In the genomic region with DNA sequence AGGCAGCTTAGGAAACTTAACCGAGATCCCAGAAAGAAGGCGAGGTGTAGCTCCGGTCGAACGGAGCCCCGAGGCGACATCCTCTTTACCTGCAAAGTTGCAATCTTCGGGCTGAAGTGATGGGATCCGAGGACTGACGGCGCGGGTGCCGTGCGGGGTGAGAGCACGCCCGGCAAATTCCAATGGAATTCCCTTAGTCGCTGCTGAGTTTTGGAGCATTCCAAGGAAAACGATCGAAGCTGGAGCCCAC, we compare ENCODE assay signal across 9 cellular contexts. TPM values are rescaled to one million over a fixed set of nuclear protein-coding genes. Genes with fewer than 3 reads are reported as not detected.
DNase-seq lines count a peak whose midpoint lies in the region; ATAC-seq and TF ChIP-seq lines count a peak whose summit lies in the region.
"Had no signal": no experiment of that assay in that cellular context is flagged by ENCODE, and none has a peak within 500 bp of the region (broad histone marks: within the 10 kb centered on the region; RNA-seq: fewer than 3 reads in every experiment).

No MANE protein-coding gene starts in this region.

- CTCF ChIA-PET in Panc1 (lab: Charles Lee), result interaction anchor here (0.6 to 0.7 kb wide), 2 partner anchors 50 to 305 kb away, joined by 6 to 7 read pairs; no protein-coding TSS in a partner anchor

- no peak overlapping the region for H2BK120ac ChIP-seq in neuronal stem cell (ENCODE audit: low read depth, low read length)

- no CpG with 5 or more reads among the region's 19 CpGs for WGBS in neuronal stem cell (ENCODE audit: extremely low coverage in 2 of 2, insufficient read length in 2 of 2, insufficient replicate concordance in 1 of 2), 2 donors

- H3K4ac ChIP-seq in neuronal stem cell (ENCODE audit: low read length), result no peak overlapping the region

- H2AK5ac ChIP-seq in neuronal stem cell (ENCODE audit: low read depth, low read length), result no peak overlapping the region

- peak overlapping the region; percentile 89 for H3K18ac ChIP-seq in neuronal stem cell (ENCODE audit: low read length)

- H3K36me3 ChIP-seq in Panc1 (ENCODE audit: control insufficient read depth, insufficient read depth, low read length) (no peaks in the 10 kb centered on the region), neuronal stem cell (replicated peaks in 1 of 2; ENCODE audit: control insufficient read depth in 2 of 2, insufficient read depth in 2 of 2, low read length in 2 of 2) (no peaks in the 10 kb centered on the region)

- TF ChIP-seq CTCF in Panc1 (IDR thresholded peaks at IDR 0.05), result no peak

- H3K27ac ChIP-seq in Panc1 (ENCODE audit: low read length) (no peak overlapping the region), neuronal stem cell (replicated peaks; ENCODE audit: low read length) (peak overlapping the region; percentile 42)

- H4K8ac ChIP-seq in neuronal stem cell (ENCODE audit: low read depth, low read length), result no peak overlapping the region

- in situ Hi-C loops in Panc1 (cut with HindIII; ENCODE audit: low pct_unique_long_range_greater_than_20kb, low sequenced_read_pairs), result no loop called here

- ATAC-seq in Panc1, result peak; percentile 51; the same call in 1 of the 2 replicates

- no peak overlapping the region for H2BK12ac ChIP-seq in neuronal stem cell (ENCODE audit: low read length)

- peak overlapping the region; percentile 63 for H3K4me2 ChIP-seq in neuronal stem cell (ENCODE audit: insufficient read depth, low read length, poor library complexity, severe bottlenecking)

- H3K9me3 ChIP-seq in Panc1 (ENCODE audit: control insufficient read depth, insufficient read depth, low read depth, low read length), result no peaks in the 10 kb centered on the region
- H3K9me3 ChIP-seq in neuronal stem cell (replicated peaks in 1 of 2; ENCODE audit: control insufficient read depth in 2 of 2, insufficient read depth in 1 of 2, low read depth in 1 of 2, low read length in 2 of 2), result no peaks in the 10 kb centered on the region

- H3K9ac ChIP-seq in neuronal stem cell (ENCODE audit: low read depth, low read length, poor library complexity), result peak overlapping the region; percentile 66

- H3K79me1 ChIP-seq in neuronal stem cell (ENCODE audit: low read depth, low read length), result no peaks in the 10 kb centered on the region

- POLR2A ChIA-PET in Panc1 (lab: Charles Lee), result no interaction called here

- no peak overlapping the region for H2BK15ac ChIP-seq in neuronal stem cell (ENCODE audit: low read length)

- intact Hi-C loops in Panc1 (cut with micrococcal nuclease; ENCODE audit: unreplicated experiment), result no loop called here

- H2BK5ac ChIP-seq in neuronal stem cell (ENCODE audit: low read length), result peak overlapping the region; percentile 85

- H3K27me3 ChIP-seq in Panc1 (ENCODE audit: control insufficient read depth, insufficient read depth, low read length) (no peaks in the 10 kb centered on the region), neuronal stem cell (ENCODE audit: control insufficient read depth in 3 of 3, insufficient read depth in 3 of 3, low read depth in 1 of 3, low read length in 3 of 3) (no peaks in the 10 kb centered on the region)

- peak overlapping the region; percentile 48 for H3K23ac ChIP-seq in neuronal stem cell (ENCODE audit: low read depth, low read length, poor library complexity)

- no peak overlapping the region for H3K14ac ChIP-seq in neuronal stem cell (ENCODE audit: low read length)

- BruUV-seq in Panc1 (replicated peaks; lab: Mats Ljungman, UMichigan), result no TSS peak

- no peaks in the 10 kb centered on the region for H3K4me1 ChIP-seq in Panc1 (ENCODE audit: control insufficient read depth, insufficient read depth, low read length)
- H3K4me1 ChIP-seq in neuronal stem cell (ENCODE audit: control insufficient read depth in 2 of 2, insufficient read depth in 1 of 2, low read depth in 1 of 2, low read length in 2 of 2), result peaks cover 4 to 7% of the 10 kb centered on the region in 2 donors

- DNase-seq in AG08395 (ENCODE audit: low spot score), result peak; percentile 36
- no peak for DNase-seq in Panc1 (ENCODE audit: low read depth, low spot score)
- peak; percentile 53 for DNase-seq in fibroblast of peridontal ligament (ENCODE audit: extremely low read depth)
- DNase-seq in neuronal stem cell (ENCODE audit: low spot score), result peak; percentile 48
- DNase-seq in activated T-cell treated with anti-CD3 and anti-CD28 coated beads for 4 hours, result no peak
- no peak for DNase-seq in stimulated activated naive CD4-positive, alpha-beta T cell (lab: John Stamatoyannopoulos, UW)
- DNase-seq in activated naive CD4-positive, alpha-beta T cell treated with Interleukin-2 at 50 U/mL for 16 hours, result no peak
- no peak for DNase-seq in SHP77 treated with DMSO at 0.1 percent for 48 hours (lab: John Stamatoyannopoulos, UW)
- DNase-seq: DND-41 had no signal

- H4K91ac ChIP-seq in neuronal stem cell (ENCODE audit: low read depth, low read length, poor library complexity), result no peak overlapping the region

- peak overlapping the region; percentile 97 for H2AFZ ChIP-seq in neuronal stem cell (ENCODE audit: low read length)

- peak overlapping the region; percentile 27 to 53 for H3K4me3 ChIP-seq in Panc1 (ENCODE audit: low read depth in 2 of 2, low read length in 2 of 2)
- peak overlapping the region; percentile 76 to 96 for H3K4me3 ChIP-seq in neuronal stem cell (ENCODE audit: low read length in 2 of 2)

RNA-seq across cellular contexts. Expression of gene TRPC4, which starts 0.1 kb away (rescaled TPM):
- 0.10 TPM for total RNA-seq in Panc1 (2021; ENCODE audit: unreplicated experiment)
- not detected for polyA plus RNA-seq in Panc1 (2012; ENCODE audit: insufficient read length)
- polyA plus RNA-seq in neuronal stem cell (2013, experiment 1 of 2), result 3.3 TPM
- polyA plus RNA-seq in neuronal stem cell (2013, experiment 2 of 2), result 3.4 TPM

Comparison
In these comparisons a context has a peak if more than half of its experiments do, and no peak if none do; other contexts are left out.
1. DNase-seq: peak in AG08395 (single experiment), fibroblast of peridontal ligament (single experiment) and neuronal stem cell (single experiment); none in Panc1 (single experiment), activated T-cell treated with anti-CD3 and anti-CD28 coated beads for 4 hours (single experiment), stimulated activated naive CD4-positive, alpha-beta T cell (0 of 6), activated naive CD4-positive, alpha-beta T cell treated with Interleukin-2 at 50 U/mL for 16 hours (single experiment) and SHP77 treated with DMSO at 0.1 percent for 48 hours (single experiment).